ENCODE assay signal across 3 cellular contexts in the genomic region with DNA sequence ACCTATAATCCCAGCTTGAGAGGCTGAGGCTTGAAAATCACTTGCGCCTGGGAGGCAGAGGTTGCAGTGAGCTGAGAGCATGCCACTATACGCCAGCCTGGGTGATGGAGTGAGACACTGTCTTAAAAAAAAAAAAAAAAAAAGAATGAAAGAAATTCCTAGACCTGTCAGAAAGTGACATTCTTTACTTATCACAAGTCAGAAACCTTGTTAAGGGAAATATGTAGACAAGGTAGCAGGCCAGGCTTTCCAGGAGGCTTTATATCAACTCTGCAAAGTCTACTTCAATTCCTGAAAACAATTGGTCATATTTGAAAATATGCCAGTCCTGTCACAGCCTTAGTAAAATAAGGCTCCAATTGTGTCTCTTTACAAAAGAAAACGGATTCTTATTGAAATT. TPM values are rescaled to one million over a fixed set of nuclear protein-coding genes. Genes with fewer than 3 reads are reported as not detected.
"Had no signal": no experiment of that assay in that cellular context is flagged by ENCODE, and none has a peak within 500 bp of the region (broad histone marks: within the 10 kb centered on the region; RNA-seq: fewer than 3 reads in every experiment).

No MANE protein-coding gene starts in this region.

- ATAC-seq: GM12878 had no signal

- H3K4me3 ChIP-seq: GM12878 had no signal

- DNase-seq: GDM1, GF-D8 had no signal

RNA-seq across cellular contexts. Expression of gene MMP19, which starts 19.1 kb away (rescaled TPM):
- total RNA-seq: GM12878 had no signal
